Comparison of ENCODE assay signal across 1 cellular context in the genomic region with DNA sequence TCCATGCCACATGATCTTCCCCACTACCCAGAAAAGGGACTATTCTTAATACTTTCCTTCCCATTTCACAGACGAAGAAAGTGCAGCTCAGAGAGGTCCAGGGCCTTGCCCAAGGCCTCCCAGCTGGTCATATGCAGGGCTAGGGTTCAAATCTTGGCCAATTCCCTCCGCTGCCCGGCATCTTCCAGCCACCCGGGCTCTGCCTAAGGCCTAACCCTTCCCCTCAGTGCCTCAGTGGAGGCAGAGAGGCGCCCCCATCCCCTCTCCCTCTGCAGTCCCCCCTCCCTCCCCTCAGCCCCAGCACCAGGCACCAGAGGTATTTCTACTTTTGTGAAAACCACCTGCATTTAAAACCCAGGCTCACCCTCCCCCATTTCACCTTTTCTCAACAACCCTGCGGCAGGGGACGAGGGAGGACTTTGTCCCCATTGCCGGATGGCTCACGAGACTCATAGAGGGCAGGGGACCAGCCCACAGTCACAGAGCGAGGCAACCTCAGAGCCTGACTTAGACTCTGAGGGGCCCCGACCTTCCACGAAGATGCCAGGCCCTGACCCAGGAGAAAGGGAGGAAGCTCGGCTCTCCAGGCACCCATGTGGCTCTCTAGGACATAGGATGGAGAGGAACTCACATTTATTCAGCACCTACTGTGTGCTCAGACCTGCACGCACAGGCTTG.
TF ChIP-seq lines count a peak whose summit lies in the region.

No MANE protein-coding gene starts in this region.

TF ChIP-seq in K562, 482 proteins besides CTCF, POLR2A, EP300 and RAD21:
- TF ChIP-seq ZNF445 (CRISPR knock-in tag; IDR thresholded peaks at IDR 0.05; ENCODE audit: low read depth) (no peak), ZKSCAN1 (IDR thresholded peaks at IDR 0.05; ENCODE audit: low read depth, low read length) (peak; percentile 94), COPS2 (conservative IDR thresholded peaks at IDR 0.05) (no peak), SRSF9 (IDR thresholded peaks at IDR 0.05; ENCODE audit: borderline replicate concordance, low read depth, low read length) (no peak), THRAP3 (IDR thresholded peaks at IDR 0.05; ENCODE audit: borderline replicate concordance) (no peak), ZFP36 (IDR thresholded peaks at IDR 0.05; ENCODE audit: low read depth, low read length, partially characterized antibody) (peak; percentile 41), LCOR (CRISPR knock-in tag; IDR thresholded peaks at IDR 0.05) (no peak)
